Comparison of ENCODE assay signal across 16 cellular contexts in genomic region chr3:15779111-15779510, GRCh38. TPM values are rescaled to one million over a fixed set of nuclear protein-coding genes. Genes with fewer than 3 reads are reported as not detected.
DNase-seq lines count a peak whose midpoint lies in the region; ATAC-seq and TF ChIP-seq lines count a peak whose summit lies in the region.
"Had no signal": no experiment of that assay in that cellular context is flagged by ENCODE, and none has a peak within 500 bp of the region (broad histone marks: within the 10 kb centered on the region; RNA-seq: fewer than 3 reads in every experiment).

No MANE protein-coding gene starts in this region.

- no peak overlapping the region for H3K4me3 Mint-ChIP-seq in activated T-cell treated with anti-CD3 and anti-CD28 coated beads, Interleukin-2, amount 50 U/mL, for 72 hours
- H3K4me3 Mint-ChIP-seq: CD4-positive, CD25-positive, alpha-beta regulatory T cell; GM23338 had no signal

- peaks cover 26% of the 10 kb centered on the region for H3K4me1 Mint-ChIP-seq in activated T-cell treated with anti-CD3 and anti-CD28 coated beads, Interleukin-2, amount 50 U/mL, for 72 hours (ENCODE audit: low read depth)

- peak overlapping the region; percentile 19 for H3K27ac ChIP-seq in WERI-Rb-1
- H3K27ac ChIP-seq in vagina: peak overlapping the region; percentile 64
- H3K27ac ChIP-seq: BLaER1 treated with 17β-estradiol and CSF1 and Interleukin-3, amounts not matched to agents 10 nM and 100 nM had no signal

- intact Hi-C loops in vagina (cut with DNase I): no loop called here

- no peak for ATAC-seq in activated T-cell treated with anti-CD3 and anti-CD28 coated beads, Interleukin-2, amount 50 U/mL, for 72 hours (replicated peaks in 1 of 2)
- ATAC-seq in HG02938 (IDR thresholded peaks at IDR 0.05; ENCODE audit: unreplicated experiment): no peak
- no peak for ATAC-seq in GM21529 (IDR thresholded peaks at IDR 0.05; ENCODE audit: unreplicated experiment)
- no peak for ATAC-seq in GM19395 (IDR thresholded peaks at IDR 0.05; ENCODE audit: unreplicated experiment)

- TF ChIP-seq CTCF in WERI-Rb-1 (IDR thresholded peaks at IDR 0.05; ENCODE audit: low read depth, low read length) (no peak), epithelial cell of esophagus (IDR thresholded peaks at IDR 0.05; ENCODE audit: insufficient read depth, low read depth, low read length, missing control alignments) (no peak), vagina (IDR thresholded peaks at IDR 0.05) (no peak)

- no peak for DNase-seq in activated T-cell treated with anti-CD3 and anti-CD28 coated beads, Interleukin-2, amount 50 U/mL, for 72 hours
- no peak for DNase-seq in activated T-cell treated with anti-CD3 and anti-CD28 coated beads, Interleukin-2, amount 50 U/mL, for 48 hours
- DNase-seq in WERI-Rb-1: no peak
- peak; percentile 56 for DNase-seq in epithelial cell of esophagus (ENCODE audit: low read depth)
- DNase-seq in vagina (ENCODE audit: extremely low spot score in 2 of 2): no peak
- DNase-seq: 8988T; ACHN; Calu3; CD4-positive, CD25-positive, alpha-beta regulatory T cell; DMS 273 treated with DMSO at 0.1 percent for 48 hours; H7 had no signal

- peaks cover 26% of the 10 kb centered on the region for H3K4me1 ChIP-seq in vagina

- H3K4me3 ChIP-seq in WERI-Rb-1 (ENCODE audit: low read depth, low read length) (no peak overlapping the region), epithelial cell of esophagus (ENCODE audit: low read length) (no peak overlapping the region), vagina (no peak overlapping the region)
- H3K4me3 ChIP-seq: BLaER1 treated with 17β-estradiol and CSF1 and Interleukin-3, amounts not matched to agents 10 nM and 100 nM; GM23338 had no signal

- no peaks in the 10 kb centered on the region for H3K27me3 Mint-ChIP-seq in activated T-cell treated with anti-CD3 and anti-CD28 coated beads, Interleukin-2, amount 50 U/mL, for 72 hours (ENCODE audit: low read depth)
- H3K27me3 Mint-ChIP-seq: CD4-positive, CD25-positive, alpha-beta regulatory T cell had no signal

- H3K9me3 ChIP-seq in WERI-Rb-1 (ENCODE audit: severe bottlenecking) (no peaks in the 10 kb centered on the region), vagina (no peaks in the 10 kb centered on the region)
- H3K9me3 ChIP-seq: BLaER1 treated with 17β-estradiol and CSF1 and Interleukin-3, amounts not matched to agents 10 nM and 100 nM had no signal

- peak overlapping the region; percentile 59 for H3K27ac Mint-ChIP-seq in activated T-cell treated with anti-CD3 and anti-CD28 coated beads, Interleukin-2, amount 50 U/mL, for 72 hours
- H3K27ac Mint-ChIP-seq: GM23338 had no signal

- peaks cover 2% of the 10 kb centered on the region in 2 donors for H3K9me3 Mint-ChIP-seq in activated T-cell treated with anti-CD3 and anti-CD28 coated beads, Interleukin-2, amount 50 U/mL, for 72 hours
- H3K9me3 Mint-ChIP-seq: CD4-positive, CD25-positive, alpha-beta regulatory T cell; GM23338 had no signal

- no peaks in the 10 kb centered on the region for H3K36me3 ChIP-seq in WERI-Rb-1
- no peaks in the 10 kb centered on the region for H3K36me3 ChIP-seq in vagina

- no peak for TF ChIP-seq POLR2A in vagina (IDR thresholded peaks at IDR 0.05)

- no peaks in the 10 kb centered on the region for H3K27me3 ChIP-seq in WERI-Rb-1 (ENCODE audit: insufficient read depth, low read depth, severe bottlenecking)
- no peaks in the 10 kb centered on the region for H3K27me3 ChIP-seq in vagina
- H3K27me3 ChIP-seq: BLaER1 treated with 17β-estradiol and CSF1 and Interleukin-3, amounts not matched to agents 10 nM and 100 nM had no signal

- H3K36me3 Mint-ChIP-seq in activated T-cell treated with anti-CD3 and anti-CD28 coated beads, Interleukin-2, amount 50 U/mL, for 72 hours (ENCODE audit: insufficient read depth in 2 of 2): peaks cover 2 to 3% of the 10 kb centered on the region in 2 donors

RNA-seq across cellular contexts. Expression of gene ANKRD28, which starts 18.7 kb away (rescaled TPM):
- 10 to 100 TPM; 45.3 to 46.1 TPM for total RNA-seq in activated T-cell treated with anti-CD3 and anti-CD28 coated beads, Interleukin-2, amount 50 U/mL, for 72 hours
- 48.6 TPM for total RNA-seq in vagina
